Comparison of ENCODE assay signal across 12 cellular contexts in the genomic region with DNA sequence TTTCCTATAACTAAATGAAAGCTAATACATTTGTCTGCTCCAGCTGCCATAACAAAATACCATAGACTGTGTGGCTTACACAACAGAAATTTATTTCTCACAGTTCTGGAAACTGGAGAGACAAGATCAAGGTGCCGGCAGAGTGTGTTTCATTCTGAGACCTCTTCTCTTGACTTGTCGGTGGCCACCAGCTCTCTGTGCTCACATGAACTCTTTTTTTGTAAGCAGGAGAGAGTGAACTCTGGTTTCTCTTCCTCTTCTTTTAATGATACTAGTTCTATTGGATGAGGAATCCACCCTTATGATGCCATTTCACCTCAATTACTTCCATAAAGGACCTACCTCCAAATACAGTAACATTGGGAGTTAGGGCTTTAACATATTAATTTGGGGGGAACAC. TPM values are rescaled to one million over a fixed set of nuclear protein-coding genes. Genes with fewer than 3 reads are reported as not detected.
DNase-seq lines count a peak whose midpoint lies in the region; ATAC-seq lines count a peak whose summit lies in the region.
"Had no signal": no experiment of that assay in that cellular context is flagged by ENCODE, and none has a peak within 500 bp of the region (broad histone marks: within the 10 kb centered on the region; RNA-seq: fewer than 3 reads in every experiment).

No MANE protein-coding gene starts in this region.

- H3K36me3 Mint-ChIP-seq in activated naive CD4-positive, alpha-beta T cell treated with anti-CD3 and anti-CD28 coated beads, Interleukin-2, amount 10 ng/mL, durations not matched to agents 7 days and 5 days = no peaks in the 10 kb centered on the region

- H3K4me3 Mint-ChIP-seq in activated naive CD4-positive, alpha-beta T cell treated with anti-CD3 and anti-CD28 coated beads, Interleukin-2, amount 10 ng/mL, durations not matched to agents 7 days and 5 days = no peak overlapping the region
- H3K4me3 Mint-ChIP-seq: activated CD4-positive, alpha-beta memory T cell treated with anti-CD3 and anti-CD28 coated beads, Interleukin-2, amount 10 ng/mL, durations not matched to agents 7 days and 5 days had no signal

- intact Hi-C loops in left cardiac atrium (cut with DNase I) = no loop called here

- peaks cover 12% of the 10 kb centered on the region for H3K4me1 Mint-ChIP-seq in activated naive CD4-positive, alpha-beta T cell treated with anti-CD3 and anti-CD28 coated beads, Interleukin-2, amount 10 ng/mL, durations not matched to agents 7 days and 5 days

- peaks cover 1% of the 10 kb centered on the region for H3K9me3 Mint-ChIP-seq in activated naive CD4-positive, alpha-beta T cell treated with anti-CD3 and anti-CD28 coated beads, Interleukin-2, amount 10 ng/mL, durations not matched to agents 7 days and 5 days
- H3K9me3 Mint-ChIP-seq: activated CD4-positive, alpha-beta memory T cell treated with anti-CD3 and anti-CD28 coated beads, Interleukin-2, amount 10 ng/mL, durations not matched to agents 7 days and 5 days had no signal

- ATAC-seq in GM18502 (IDR thresholded peaks at IDR 0.05; ENCODE audit: poor library complexity, unreplicated experiment) (peak; percentile 81), GM21515 (IDR thresholded peaks at IDR 0.05; ENCODE audit: unreplicated experiment) (peak; percentile 78), HG03108 (IDR thresholded peaks at IDR 0.05; ENCODE audit: unreplicated experiment) (peak; percentile 78), left cardiac atrium (no peak)
- ATAC-seq: stimulated activated naive CD8-positive, alpha-beta T cell treated with anti-CD3 and anti-CD28 coated beads, Interleukin-15, Interleukin-2, amounts not matched to agents 100 U/mL and 50 U/mL, for 24 hours had no signal

- CTCF ChIA-PET in activated naive CD4-positive, alpha-beta T cell treated with anti-CD3 and anti-CD28 coated beads, Interleukin-2, amount 10 ng/mL, durations not matched to agents 7 days and 5 days (lab: Charles Lee) = interaction anchor here (1.0 to 2.8 kb wide), 2 partner anchors 10 to 52 kb away, joined by 3 to 8 read pairs; no protein-coding TSS in a partner anchor

- DNase-seq in SIG-M5 treated with dmso at 0.1 percent for 504 hours (lab: John Stamatoyannopoulos, UW; ENCODE audit: unreplicated experiment) (peak; percentile 88), NCI-H1092 (lab: John Stamatoyannopoulos, UW) (no peak), epidermal melanocyte (ENCODE audit: insufficient read length, low spot score) (no peak), left cardiac atrium (no peak)
- no peak for DNase-seq in activated naive CD4-positive, alpha-beta T cell treated with anti-CD3 and anti-CD28 coated beads, Interleukin-2, amount 10 ng/mL, durations not matched to agents 7 days and 5 days
- DNase-seq: activated CD4-positive, alpha-beta memory T cell treated with anti-CD3 and anti-CD28 coated beads, Interleukin-2, amount 10 ng/mL, durations not matched to agents 7 days and 5 days; NCI-H187 treated with DMSO at 0.1 percent for 48 hours; SJCRH30; stimulated activated naive CD8-positive, alpha-beta T cell treated with anti-CD3 and anti-CD28 coated beads, Interleukin-15, Interleukin-2, amounts not matched to agents 100 U/mL and 50 U/mL, for 24 hours had no signal

- H3K27ac Mint-ChIP-seq in activated naive CD4-positive, alpha-beta T cell treated with anti-CD3 and anti-CD28 coated beads, Interleukin-2, amount 10 ng/mL, durations not matched to agents 7 days and 5 days = no peak overlapping the region
- H3K27ac Mint-ChIP-seq: activated CD4-positive, alpha-beta memory T cell treated with anti-CD3 and anti-CD28 coated beads, Interleukin-2, amount 10 ng/mL, durations not matched to agents 7 days and 5 days had no signal

- H3K27me3 Mint-ChIP-seq in activated naive CD4-positive, alpha-beta T cell treated with anti-CD3 and anti-CD28 coated beads, Interleukin-2, amount 10 ng/mL, durations not matched to agents 7 days and 5 days = peaks cover 7% of the 10 kb centered on the region

RNA-seq across cellular contexts. Expression of gene KCTD12, which starts 11.7 kb away (rescaled TPM):
- 10 to 100 TPM; 67.1 to 67.9 TPM for total RNA-seq in left cardiac atrium

Comparison
In these comparisons a context has a peak if more than half of its experiments do, and no peak if none do; other contexts are left out.
1. ATAC-seq: peak in GM18502 (single experiment), GM21515 (single experiment) and HG03108 (single experiment); none in left cardiac atrium (0 of 2).